27 cellular contexts compared by ENCODE assay signal in the genomic region with DNA sequence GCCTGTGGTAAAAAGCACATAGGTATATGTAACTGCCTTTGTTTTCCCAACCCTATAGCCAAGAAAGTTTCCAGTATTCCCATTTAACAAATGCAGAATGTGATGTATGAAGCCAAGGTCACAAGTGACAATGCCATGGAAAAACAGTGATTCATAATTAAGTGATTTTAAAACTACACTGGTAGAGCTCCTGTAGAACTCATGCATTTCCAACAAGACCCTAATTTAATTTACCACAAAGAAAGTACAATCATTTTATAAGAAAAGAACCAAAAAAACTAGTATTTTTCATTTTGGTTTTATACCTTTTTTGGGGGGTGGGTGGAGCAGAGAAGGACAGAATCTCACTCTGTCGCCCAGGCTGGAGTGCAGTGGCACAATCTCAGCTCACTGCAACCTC.
"Had no signal": no experiment of that assay in that cellular context is flagged by ENCODE, and none has a peak within 500 bp of the region (broad histone marks: within the 10 kb centered on the region; RNA-seq: fewer than 3 reads in every experiment).

No MANE protein-coding gene starts in this region.

- H3K4me1 ChIP-seq: testis, uterus had no signal

- DNase-seq: stimulated activated CD4-positive, alpha-beta T cell treated with anti-CD3 and anti-CD28 coated beads, Interleukin-2, amount 100 ng/mL, for 48 hours; stimulated activated CD4-positive, alpha-beta T cell treated with anti-CD3 and anti-CD28 coated beads, Interleukin-4, amount 100 ng/mL, for 1 hour; stimulated activated CD4-positive, alpha-beta T cell treated with anti-CD3 and anti-CD28 coated beads, Interleukin-4, amount 100 ng/mL, for 24 hours; stimulated activated CD4-positive, alpha-beta T cell treated with anti-CD3 and anti-CD28 coated beads, Interleukin-4, amount 100 ng/mL, for 4 hours; stimulated activated CD8-positive, alpha-beta memory T cell treated with anti-CD3 and anti-CD28 coated beads, Interleukin-4, amount 100 ng/mL, for 48 hours; stimulated activated naive B cell treated with anti-CD40 and anti-IgM and Interleukin-4, amounts not matched to agents 10 μg/mL and 1 μg/mL and 100 μg/mL, for 72 hours; stimulated activated naive CD4-positive, alpha-beta T cell; stimulated activated naive CD4-positive, alpha-beta T cell treated with Interleukin-2 at 50 U/mL for 16 hours; stimulated activated naive CD8-positive, alpha-beta T cell treated with anti-CD3 and anti-CD28 coated beads, Interleukin-15, amount 100 ng/mL, for 72 hours; stimulated activated naive CD8-positive, alpha-beta T cell treated with anti-CD3 and anti-CD28 coated beads, Interleukin-15, Interleukin-2, amounts not matched to agents 100 U/mL and 50 U/mL, for 24 hours; stomach; substantia nigra; testis; thyroid gland; tibial artery; transverse colon; trophoblast cell; upper lobe of left lung; upper lobe of right lung; uterus had no signal

- H3K9me3 ChIP-seq: stomach, suprapubic skin, testis, thoracic aorta, thyroid gland, tibial artery, tibial nerve, transverse colon, upper lobe of left lung, upper lobe of right lung, uterus, vagina had no signal

- ATAC-seq: stimulated activated effector memory CD8-positive, alpha-beta T cell treated with anti-CD3 and anti-CD28 coated beads, Interleukin-12 subunit alpha, Interleukin-12 subunit beta, amount 100 ng/mL, for 72 hours; stimulated activated memory B cell treated with anti-CD40 and anti-IgM and Interleukin-4, amounts not matched to agents 10 μg/mL and 1 μg/mL and 100 μg/mL, for 72 hours; stimulated activated naive B cell treated with anti-CD40 and anti-IgM and Interleukin-4, amounts not matched to agents 10 μg/mL and 1 μg/mL and 100 μg/mL, for 72 hours; stimulated activated naive CD8-positive, alpha-beta T cell treated with anti-CD3 and anti-CD28 coated beads, Interleukin-15, amount 100 ng/mL, for 72 hours; stimulated activated naive CD8-positive, alpha-beta T cell treated with anti-CD3 and anti-CD28 coated beads, Interleukin-15, Interleukin-2, amounts not matched to agents 100 U/mL and 50 U/mL, for 24 hours; upper lobe of right lung had no signal

- H3K36me3 ChIP-seq: stomach, suprapubic skin, thoracic aorta, thyroid gland, tibial artery, transverse colon, upper lobe of right lung, uterus, vagina had no signal

- FAIRE-seq: urothelium cell line had no signal

- H3K4me3 ChIP-seq: stomach, suprapubic skin, testis, thoracic aorta, thyroid gland, tibial artery, tibial nerve, transverse colon, upper lobe of left lung, upper lobe of right lung, uterus, vagina had no signal

- H3K27me3 ChIP-seq: stomach, suprapubic skin, testis, thyroid gland, tibial artery, tibial nerve, transverse colon, upper lobe of left lung, upper lobe of right lung, uterus, vagina had no signal

- H3K27ac ChIP-seq: stomach, suprapubic skin, testis, thoracic aorta, thyroid gland, tibial artery, tibial nerve, transverse colon, upper lobe of left lung, upper lobe of right lung, uterus, vagina had no signal
